ENCODE assay signal across 2 cellular contexts in genomic region chr4:166277851-166278250, GRCh38.
TF ChIP-seq lines count a peak whose summit lies in the region.

No MANE protein-coding gene starts in this region.

TF ChIP-seq in SK-N-SH, 30 proteins besides CTCF, POLR2A, EP300 and RAD21 (continued from another document):
- TF ChIP-seq, protein P1, sequence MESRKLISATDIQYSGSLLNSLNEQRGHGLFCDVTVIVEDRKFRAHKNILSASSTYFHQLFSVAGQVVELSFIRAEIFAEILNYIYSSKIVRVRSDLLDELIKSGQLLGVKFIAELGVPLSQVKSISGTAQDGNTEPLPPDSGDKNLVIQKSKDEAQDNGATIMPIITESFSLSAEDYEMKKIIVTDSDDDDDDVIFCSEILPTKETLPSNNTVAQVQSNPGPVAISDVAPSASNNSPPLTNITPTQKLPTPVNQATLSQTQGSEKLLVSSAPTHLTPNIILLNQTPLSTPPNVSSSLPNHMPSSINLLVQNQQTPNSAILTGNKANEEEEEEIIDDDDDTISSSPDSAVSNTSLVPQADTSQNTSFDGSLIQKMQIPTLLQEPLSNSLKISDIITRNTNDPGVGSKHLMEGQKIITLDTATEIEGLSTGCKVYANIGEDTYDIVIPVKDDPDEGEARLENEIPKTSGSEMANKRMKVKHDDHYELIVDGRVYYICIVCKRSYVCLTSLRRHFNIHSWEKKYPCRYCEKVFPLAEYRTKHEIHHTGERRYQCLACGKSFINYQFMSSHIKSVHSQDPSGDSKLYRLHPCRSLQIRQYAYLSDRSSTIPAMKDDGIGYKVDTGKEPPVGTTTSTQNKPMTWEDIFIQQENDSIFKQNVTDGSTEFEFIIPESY (IDR thresholded peaks at IDR 0.05; ENCODE audit: borderline replicate concordance, low read depth): no peak
- TF ChIP-seq YY1 (IDR thresholded peaks at IDR 0.05; ENCODE audit: low read depth): no peak
- no peak for TF ChIP-seq RFX5 (IDR thresholded peaks at IDR 0.05; ENCODE audit: low read length)
- no peak for TF ChIP-seq ELF1 (IDR thresholded peaks at IDR 0.05)
- no peak for TF ChIP-seq SIN3A (IDR thresholded peaks at IDR 0.05; ENCODE audit: borderline replicate concordance, low read depth, low read length)
- TF ChIP-seq JUND (IDR thresholded peaks at IDR 0.05): no peak
- no peak for TF ChIP-seq IRF3 (IDR thresholded peaks at IDR 0.05; ENCODE audit: low read depth, low read length)

TF ChIP-seq in SK-N-SH treated with all-trans-retinoic acid at 6 μM for 48 hours, 23 proteins besides CTCF, POLR2A, EP300 and RAD21 (continued from another document):
- TF ChIP-seq ZNF70 (CRISPR knock-in tag; IDR thresholded peaks at IDR 0.05) (no peak), RARB (CRISPR knock-in tag; IDR thresholded peaks at IDR 0.05) (no peak), ARNTL (CRISPR knock-in tag; IDR thresholded peaks at IDR 0.05; ENCODE audit: borderline replicate concordance, low read depth) (no peak)
- TF ChIP-seq, protein P2, sequence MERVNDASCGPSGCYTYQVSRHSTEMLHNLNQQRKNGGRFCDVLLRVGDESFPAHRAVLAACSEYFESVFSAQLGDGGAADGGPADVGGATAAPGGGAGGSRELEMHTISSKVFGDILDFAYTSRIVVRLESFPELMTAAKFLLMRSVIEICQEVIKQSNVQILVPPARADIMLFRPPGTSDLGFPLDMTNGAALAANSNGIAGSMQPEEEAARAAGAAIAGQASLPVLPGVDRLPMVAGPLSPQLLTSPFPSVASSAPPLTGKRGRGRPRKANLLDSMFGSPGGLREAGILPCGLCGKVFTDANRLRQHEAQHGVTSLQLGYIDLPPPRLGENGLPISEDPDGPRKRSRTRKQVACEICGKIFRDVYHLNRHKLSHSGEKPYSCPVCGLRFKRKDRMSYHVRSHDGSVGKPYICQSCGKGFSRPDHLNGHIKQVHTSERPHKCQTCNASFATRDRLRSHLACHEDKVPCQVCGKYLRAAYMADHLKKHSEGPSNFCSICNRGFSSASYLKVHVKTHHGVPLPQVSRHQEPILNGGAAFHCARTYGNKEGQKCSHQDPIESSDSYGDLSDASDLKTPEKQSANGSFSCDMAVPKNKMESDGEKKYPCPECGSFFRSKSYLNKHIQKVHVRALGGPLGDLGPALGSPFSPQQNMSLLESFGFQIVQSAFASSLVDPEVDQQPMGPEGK (CRISPR knock-in tag; IDR thresholded peaks at IDR 0.05; ENCODE audit: borderline replicate concordance): no peak
